Comparison of ENCODE assay signal across 8 cellular contexts in the genomic region with DNA sequence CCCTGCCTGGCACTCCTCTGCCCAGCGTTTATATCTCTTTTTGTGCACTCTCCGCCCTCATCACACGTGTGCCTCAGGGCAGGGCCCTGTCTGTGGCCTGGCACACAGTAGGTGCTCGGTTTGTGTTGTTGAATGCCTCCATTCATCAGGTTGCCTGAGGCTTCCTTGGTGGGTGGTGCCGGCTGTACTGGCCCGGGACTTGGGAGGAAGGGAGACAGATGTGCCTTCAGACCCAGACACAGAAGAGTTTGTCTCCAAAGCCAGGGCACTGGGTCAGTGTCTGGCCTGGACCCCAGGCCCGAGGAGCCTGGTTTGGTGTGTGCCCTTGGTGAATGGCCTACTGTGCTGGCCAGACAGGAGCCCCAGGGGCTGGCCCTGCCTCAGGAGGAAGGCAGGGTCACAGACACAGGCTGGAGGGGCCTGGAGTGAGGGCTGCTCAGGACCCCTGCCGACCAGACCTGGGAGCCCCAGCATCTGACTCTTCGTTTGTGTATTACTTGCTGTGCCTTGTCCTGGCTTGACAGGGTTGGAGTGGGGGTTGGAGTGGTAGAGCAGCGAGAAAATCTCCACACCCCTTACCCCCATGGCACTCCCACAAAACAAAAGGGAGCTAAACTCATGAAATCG.
DNase-seq lines count a peak whose midpoint lies in the region; ATAC-seq and TF ChIP-seq lines count a peak whose summit lies in the region.

No MANE protein-coding gene starts in this region.

- H4K91ac ChIP-seq in trophoblast cell (ENCODE audit: low read depth, low read length) = peak overlapping the region; percentile 95

- peak overlapping the region; percentile 35 for H3K4ac ChIP-seq in trophoblast cell (ENCODE audit: low read depth, low read length)

- peak overlapping the region; percentile 6 for H2AK5ac ChIP-seq in trophoblast cell (ENCODE audit: low read length)

- peak overlapping the region; percentile 5 for H2AFZ ChIP-seq in trophoblast cell (ENCODE audit: insufficient read depth, low read length, poor library complexity)

- no peak for TF ChIP-seq POLR2A in esophagus muscularis mucosa (IDR thresholded peaks at IDR 0.05; ENCODE audit: low read depth)

- peak overlapping the region; percentile 97 for H4K8ac ChIP-seq in trophoblast cell (ENCODE audit: low read depth, low read length)

- H2BK5ac ChIP-seq in trophoblast cell (ENCODE audit: low read depth, low read length, poor library complexity) = peak overlapping the region; percentile 29

- H3K4me1 ChIP-seq in DOHH2 (ENCODE audit: control insufficient read depth, low read length) = peaks cover 92% of the 10 kb centered on the region
- peaks cover 46 to 85% (median 77%) of the 10 kb centered on the region in 4 donors for H3K4me1 ChIP-seq in esophagus muscularis mucosa
- H3K4me1 ChIP-seq in trophoblast cell (ENCODE audit: control insufficient read depth in 1 of 2, insufficient read depth in 2 of 2, low read length in 2 of 2) = peaks cover 15 to 23% of the 10 kb centered on the region in 2 experiments
- H3K4me1 ChIP-seq in aorta (ENCODE audit: control insufficient read depth in 1 of 2, insufficient read depth in 2 of 2, low read length in 2 of 2) = no peaks in the 10 kb centered on the region

- CTCF ChIA-PET in RWPE1 (lab: Yijun Ruan, JAX) = interaction anchor here (0.6 kb wide), 1 partner anchor 136 kb away, joined by 3 read pairs; no protein-coding TSS in a partner anchor

- intact Hi-C loops in esophagus muscularis mucosa (cut with DNase I) = no loop called here
- intact Hi-C loops in aorta (cut with DNase I) = loop anchor here (2.0 to 5.0 kb wide), 3 partner anchors 30 to 72 kb away; partner anchors contain the start of gene RAI1 (in 1 of the 2)

- H3K18ac ChIP-seq in trophoblast cell (ENCODE audit: low read length) = peak overlapping the region; percentile 96

- H3K9ac ChIP-seq in trophoblast cell (ENCODE audit: low read length) = no peak overlapping the region

- TF ChIP-seq EP300 in esophagus muscularis mucosa (IDR thresholded peaks at IDR 0.05) = no peak

- peaks cover 28% of the 10 kb centered on the region for H3F3A ChIP-seq in DOHH2 (ENCODE audit: control insufficient read depth, insufficient read depth)

- no peak overlapping the region for H3K23ac ChIP-seq in trophoblast cell (ENCODE audit: low read length)

- H3K27me3 ChIP-seq in DOHH2 (ENCODE audit: control insufficient read depth, low read length) (no peaks in the 10 kb centered on the region), esophagus muscularis mucosa (no peaks in the 10 kb centered on the region), trophoblast cell (ENCODE audit: insufficient read depth, low read length) (no peaks in the 10 kb centered on the region), aorta (ENCODE audit: control insufficient read depth in 1 of 2, insufficient read depth in 2 of 2, low read length in 1 of 2) (no peaks in the 10 kb centered on the region)

- H3K9me2 ChIP-seq in DOHH2 (replicated peaks; ENCODE audit: control insufficient read depth, low read length) = no peaks in the 10 kb centered on the region

- POLR2A ChIA-PET in RWPE1 (lab: Yijun Ruan, JAX; ENCODE audit: low non-redundant PET) = no interaction called here

- DNase-seq in RWPE1 (ENCODE audit: low spot score) (no peak), esophagus muscularis mucosa (ENCODE audit: extremely low spot score) (no peak), trophoblast cell (no peak), aorta (no peak), NCI-H524 (lab: John Stamatoyannopoulos, UW) (no peak)

- H3K4me2 ChIP-seq in DOHH2 (ENCODE audit: low read length) = peak overlapping the region; percentile 85
- peak overlapping the region; percentile 50 for H3K4me2 ChIP-seq in trophoblast cell (ENCODE audit: low read length)

- H3K14ac ChIP-seq in trophoblast cell (ENCODE audit: low read length) = peak overlapping the region; percentile 90

- peak overlapping the region; percentile 89 for H2BK120ac ChIP-seq in trophoblast cell (ENCODE audit: insufficient read depth, low read length, poor library complexity)

- TF ChIP-seq CTCF in DOHH2 (IDR thresholded peaks at IDR 0.05; ENCODE audit: low read depth, low read length, poor library complexity, severe bottlenecking) (no peak), RWPE1 (conservative IDR thresholded peaks at IDR 0.05; ENCODE audit: low read depth) (no peak), esophagus muscularis mucosa (IDR thresholded peaks at IDR 0.05) (no peak)

- H3K79me1 ChIP-seq in trophoblast cell (ENCODE audit: low read length) = peaks cover 10% of the 10 kb centered on the region

- WGBS in esophagus muscularis mucosa = 54% methylated on average over 9 of the region's 11 CpGs
- no CpG with 5 or more reads among the region's 11 CpGs for WGBS in trophoblast cell (ENCODE audit: extremely low coverage, insufficient coverage, insufficient read length)
- WGBS in aorta, 2 donors = 57 to 59% methylated on average over 11 of the region's 11 CpGs

- H3K9me3 ChIP-seq in DOHH2 (ENCODE audit: control insufficient read depth, insufficient read depth, low read length) = peaks cover 2% of the 10 kb centered on the region; the same call in 1 of the 2 replicates
- no peaks in the 10 kb centered on the region for H3K9me3 ChIP-seq in esophagus muscularis mucosa
- H3K9me3 ChIP-seq in trophoblast cell (ENCODE audit: insufficient read depth, low read depth, low read length) = peaks cover 3% of the 10 kb centered on the region
- no peaks in the 10 kb centered on the region for H3K9me3 ChIP-seq in aorta (ENCODE audit: control insufficient read depth, low read length)

- H3K36me3 ChIP-seq in DOHH2 (ENCODE audit: control insufficient read depth, low read length) (peaks cover 13% of the 10 kb centered on the region), esophagus muscularis mucosa (no peaks in the 10 kb centered on the region), trophoblast cell (ENCODE audit: control insufficient read depth in 1 of 2, insufficient read depth in 2 of 2, low read length in 2 of 2) (peaks cover 2 to 10% of the 10 kb centered on the region in 2 experiments), aorta (ENCODE audit: control insufficient read depth in 1 of 2, insufficient read depth in 2 of 2, low read length in 1 of 2) (no peaks in the 10 kb centered on the region)

- H3K4me3 ChIP-seq in DOHH2 (ENCODE audit: low read length) (peak overlapping the region; percentile 78), esophagus muscularis mucosa (peak overlapping the region; percentile 44 to 54 (median 53)), trophoblast cell (ENCODE audit: low read depth, low read length) (no peak overlapping the region), aorta (ENCODE audit: low read length in 2 of 2) (no peak overlapping the region)

- no peaks in the 10 kb centered on the region for H4K20me1 ChIP-seq in DOHH2 (ENCODE audit: control insufficient read depth, insufficient read depth, low read depth, low read length)

- H2BK12ac ChIP-seq in trophoblast cell (ENCODE audit: low read length) = peak overlapping the region; percentile 34

- H3K79me2 ChIP-seq in DOHH2 (ENCODE audit: control insufficient read depth, low read length) = peaks cover 81% of the 10 kb centered on the region
- peaks cover 3% of the 10 kb centered on the region for H3K79me2 ChIP-seq in trophoblast cell (ENCODE audit: control insufficient read depth, insufficient read depth, low read length, poor library complexity)

- peak overlapping the region; percentile 49 for H3K27ac ChIP-seq in DOHH2 (ENCODE audit: low read depth, low read length)
- H3K27ac ChIP-seq in RWPE1 = peak overlapping the region; percentile 91
- H3K27ac ChIP-seq in esophagus muscularis mucosa (replicated peaks in 1 of 4) = peak overlapping the region; percentile 79 to 89 (median 80)
- peak overlapping the region; percentile 61 for H3K27ac ChIP-seq in trophoblast cell (ENCODE audit: low read depth, low read length)
- H3K27ac ChIP-seq in aorta (ENCODE audit: low read depth in 1 of 2, low read length in 2 of 2) = peak overlapping the region in 1 of 2 donors; percentile 16

- peak overlapping the region; percentile 99 for H4K12ac ChIP-seq in trophoblast cell (ENCODE audit: low read depth, low read length)

- no peak for ATAC-seq in GM21786 (IDR thresholded peaks at IDR 0.05; ENCODE audit: unreplicated experiment)
- ATAC-seq in aorta (ENCODE audit: low FRiP score) = no peak
- ATAC-seq in HG03135 (IDR thresholded peaks at IDR 0.05; ENCODE audit: unreplicated experiment) = no peak

Comparison
In these comparisons a context has a peak if more than half of its experiments do, and no peak if none do; other contexts are left out.
1. H3K4me3 ChIP-seq: peak in DOHH2 (single experiment) and esophagus muscularis mucosa (4 of 4); none in trophoblast cell (single experiment) and aorta (0 of 2).